Comparison of ENCODE assay signal across 14 cellular contexts in the genomic region with DNA sequence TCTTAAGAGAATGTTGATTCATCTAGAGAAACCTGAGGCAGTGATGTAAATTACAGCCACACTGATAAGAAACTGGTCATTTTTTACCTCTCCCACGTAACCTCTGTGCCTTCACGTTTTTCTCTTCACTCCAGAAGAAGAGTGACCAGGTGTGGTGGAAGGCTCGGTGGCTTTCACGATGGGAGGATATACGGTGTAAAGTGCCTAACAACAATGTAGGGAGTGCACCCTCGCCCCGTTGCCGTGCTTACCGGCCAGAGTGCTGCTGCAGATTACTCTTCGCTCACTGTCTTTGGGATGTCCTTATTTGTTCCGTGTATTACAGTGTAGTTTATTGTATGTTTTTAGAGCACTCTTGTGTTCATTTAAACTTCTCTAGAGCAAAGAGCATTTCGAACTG. TPM values are rescaled to one million over a fixed set of nuclear protein-coding genes. Genes with fewer than 3 reads are reported as not detected.
DNase-seq lines count a peak whose midpoint lies in the region; ATAC-seq and TF ChIP-seq lines count a peak whose summit lies in the region.
"Had no signal": no experiment of that assay in that cellular context is flagged by ENCODE, and none has a peak within 500 bp of the region (broad histone marks: within the 10 kb centered on the region; RNA-seq: fewer than 3 reads in every experiment).

No MANE protein-coding gene starts in this region.

- H3K9me3 ChIP-seq in Loucy (ENCODE audit: insufficient read depth, low read depth, low read length): no peaks in the 10 kb centered on the region
- no peaks in the 10 kb centered on the region for H3K9me3 ChIP-seq in gastrocnemius medialis
- H3K9me3 ChIP-seq: right atrium auricular region had no signal

- H3K27ac Mint-ChIP-seq in activated naive CD8-positive, alpha-beta T cell treated with anti-CD3 and anti-CD28 coated beads, Interleukin-2, amount 50 U/mL, for 24 hours: peak overlapping the region; percentile 97

- intact Hi-C loops in gastrocnemius medialis (cut with DNase I; ENCODE audit: low total_unique reads): loop anchor here (5.0 kb wide), 1 partner anchor 44 kb away; no protein-coding TSS in a partner anchor
- intact Hi-C loops in head of caudate nucleus (cut with DNase I): no loop called here

- peak overlapping the region; percentile 76 for H3K9ac ChIP-seq in Loucy (ENCODE audit: low read depth, low read length, poor library complexity, severe bottlenecking)

- H3K27me3 ChIP-seq in Loucy (ENCODE audit: insufficient read depth, low read length, poor library complexity, severe bottlenecking): no peaks in the 10 kb centered on the region
- no peaks in the 10 kb centered on the region for H3K27me3 ChIP-seq in gastrocnemius medialis
- H3K27me3 ChIP-seq: right atrium auricular region had no signal

- peaks cover 8% of the 10 kb centered on the region; the same call in 1 of the 2 replicates for H3F3A ChIP-seq in Loucy (ENCODE audit: low read depth)

- H2AFZ ChIP-seq in Loucy (ENCODE audit: low read length): no peak overlapping the region

- peaks cover 95% of the 10 kb centered on the region for H3K4me1 Mint-ChIP-seq in activated naive CD8-positive, alpha-beta T cell treated with anti-CD3 and anti-CD28 coated beads, Interleukin-2, amount 50 U/mL, for 24 hours

- no peaks in the 10 kb centered on the region for H3K9me2 ChIP-seq in Loucy (replicated peaks; ENCODE audit: low read depth, low read length)

- in situ Hi-C loops in gastrocnemius medialis (cut with MboI; ENCODE audit: low sequenced_read_pairs in 4 of 4): no loop called here

- no peak for TF ChIP-seq CTCF in Loucy (conservative IDR thresholded peaks at IDR 0.05; ENCODE audit: low read length)
- no peak for TF ChIP-seq CTCF in gastrocnemius medialis (IDR thresholded peaks at IDR 0.05 in 4 of 5, conservative IDR thresholded peaks at IDR 0.05 in 1 of 5)

- no peak for ATAC-seq in activated naive CD8-positive, alpha-beta T cell treated with anti-CD3 and anti-CD28 coated beads, Interleukin-2, amount 50 U/mL, for 24 hours
- ATAC-seq in gastrocnemius medialis: no peak

- H3K4me1 ChIP-seq in Loucy (ENCODE audit: insufficient read depth, low read length, poor library complexity, severe bottlenecking) (peaks cover 86% of the 10 kb centered on the region), gastrocnemius medialis (peaks cover 48 to 69% of the 10 kb centered on the region in 2 donors)

- no peaks in the 10 kb centered on the region for H4K20me1 ChIP-seq in Loucy (ENCODE audit: insufficient read depth, low read length, poor library complexity, severe bottlenecking)

- peak overlapping the region; percentile 36 for H3K4me3 Mint-ChIP-seq in activated naive CD8-positive, alpha-beta T cell treated with anti-CD3 and anti-CD28 coated beads, Interleukin-2, amount 50 U/mL, for 24 hours
- H3K4me3 Mint-ChIP-seq: H9 had no signal

- peaks cover 79% of the 10 kb centered on the region for H3K79me2 ChIP-seq in Loucy (ENCODE audit: insufficient read depth, low read length)

- H3K4me3 ChIP-seq in Loucy (ENCODE audit: low read length, poor library complexity, severe bottlenecking) (peak overlapping the region; percentile 45), gastrocnemius medialis (no peak overlapping the region)
- H3K4me3 ChIP-seq: K562, right atrium auricular region had no signal

- H3K36me3 ChIP-seq in Loucy (ENCODE audit: insufficient read depth, low read length) (no peaks in the 10 kb centered on the region), gastrocnemius medialis (no peaks in the 10 kb centered on the region)
- H3K36me3 ChIP-seq: right atrium auricular region had no signal

- no peaks in the 10 kb centered on the region for H3K9me3 Mint-ChIP-seq in activated naive CD8-positive, alpha-beta T cell treated with anti-CD3 and anti-CD28 coated beads, Interleukin-2, amount 50 U/mL, for 24 hours
- H3K9me3 Mint-ChIP-seq: H9 had no signal

- peak overlapping the region; percentile 76 to 88 (median 80) for H3K27ac ChIP-seq in gastrocnemius medialis

- DNase-seq in NCI-H510A treated with DMSO at 0.1 percent for 48 hours (lab: John Stamatoyannopoulos, UW) (peak; percentile 71), NCI-H510A (lab: John Stamatoyannopoulos, UW) (no peak), gastrocnemius medialis (no peak), OCI-M2 (lab: John Stamatoyannopoulos, UW; ENCODE audit: unreplicated experiment) (no peak), SKM-1 treated with dmso at 0.1 percent for 144 hours (lab: John Stamatoyannopoulos, UW; ENCODE audit: unreplicated experiment) (no peak), head of caudate nucleus (no peak)
- DNase-seq in activated naive CD8-positive, alpha-beta T cell treated with anti-CD3 and anti-CD28 coated beads, Interleukin-2, amount 50 U/mL, for 24 hours: no peak
- DNase-seq: H9, left cardiac atrium, NCI-H774, SIG-M5 had no signal

- no peaks in the 10 kb centered on the region for H3K27me3 Mint-ChIP-seq in activated naive CD8-positive, alpha-beta T cell treated with anti-CD3 and anti-CD28 coated beads, Interleukin-2, amount 50 U/mL, for 24 hours

- TF ChIP-seq POLR2A in gastrocnemius medialis (IDR thresholded peaks at IDR 0.05): no peak

- H3K36me3 Mint-ChIP-seq in activated naive CD8-positive, alpha-beta T cell treated with anti-CD3 and anti-CD28 coated beads, Interleukin-2, amount 50 U/mL, for 24 hours (ENCODE audit: low read depth): peaks cover 36% of the 10 kb centered on the region

- H3K4me2 ChIP-seq in Loucy (ENCODE audit: low read depth, low read length, poor library complexity, severe bottlenecking): peak overlapping the region; percentile 74

RNA-seq across cellular contexts. Expression of gene NCK2, which starts 46.5 kb away (rescaled TPM):
- 10 to 100 TPM; 46.7 to 86.1 (median 57.9) TPM for total RNA-seq in gastrocnemius medialis
